Comparison of ENCODE assay signal across 14 cellular contexts in genomic region chr2:229050063-229050635, GRCh38.
DNase-seq lines count a peak whose midpoint lies in the region; ATAC-seq and TF ChIP-seq lines count a peak whose summit lies in the region.
"Had no signal": no experiment of that assay in that cellular context is flagged by ENCODE, and none has a peak within 500 bp of the region (broad histone marks: within the 10 kb centered on the region; RNA-seq: fewer than 3 reads in every experiment).

No MANE protein-coding gene starts in this region.

- TF ChIP-seq EP300 in SK-N-SH (IDR thresholded peaks at IDR 0.05; ENCODE audit: borderline replicate concordance in 1 of 2, low read depth in 1 of 2, low read length in 1 of 2), result peak in 1 of 2 experiments; percentile 13; a peak in 1 of 4 replicates

- H3K4me3 ChIP-seq in SK-N-SH (ENCODE audit: low read depth in 2 of 2, low read length in 1 of 2) (no peak overlapping the region), SJCRH30 (peak overlapping the region; percentile 4; the same call in 1 of the 2 replicates)
- no peak overlapping the region for H3K4me3 ChIP-seq in CD4-positive, alpha-beta memory T cell (ENCODE audit: low read length in 2 of 2)
- H3K4me3 ChIP-seq: BLaER1 treated with 17β-estradiol and CSF1 and Interleukin-3, amounts not matched to agents 10 nM and 100 nM; GM23248 had no signal

- no peak overlapping the region for H3K4me2 ChIP-seq in SK-N-SH
- H3K4me2 ChIP-seq: BLaER1 treated with 17β-estradiol and CSF1 and Interleukin-3, amounts not matched to agents 10 nM and 100 nM had no signal

- peaks cover 0 to 8% (median 1%) of the 10 kb centered on the region in 8 donors for H3K9me3 Mint-ChIP-seq in CD4-positive, alpha-beta memory T cell

- H3K4me1 ChIP-seq in SK-N-SH (ENCODE audit: control insufficient read depth in 1 of 2, insufficient read depth in 2 of 2, low read depth in 1 of 2, low read length in 1 of 2) (peaks cover 0 to 9% of the 10 kb centered on the region in 2 experiments; a peak in 1 of 4 replicates), SJCRH30 (peaks cover 33% of the 10 kb centered on the region)
- no peaks in the 10 kb centered on the region for H3K4me1 ChIP-seq in CD4-positive, alpha-beta memory T cell (ENCODE audit: insufficient read depth, low read length)
- H3K4me1 ChIP-seq: BLaER1 treated with 17β-estradiol and CSF1 and Interleukin-3, amounts not matched to agents 10 nM and 100 nM had no signal

- H3K9me3 ChIP-seq in SK-N-SH (no peaks in the 10 kb centered on the region), SJCRH30 (replicated peaks) (no peaks in the 10 kb centered on the region)
- no peaks in the 10 kb centered on the region for H3K9me3 ChIP-seq in CD4-positive, alpha-beta memory T cell (ENCODE audit: control insufficient read depth in 1 of 2, low read length in 2 of 2)
- H3K9me3 ChIP-seq: BLaER1 treated with 17β-estradiol and CSF1 and Interleukin-3, amounts not matched to agents 10 nM and 100 nM had no signal

- no peaks in the 10 kb centered on the region for H3K36me3 Mint-ChIP-seq in CD4-positive, alpha-beta memory T cell
- H3K36me3 Mint-ChIP-seq: CD4-positive, CD25-positive, alpha-beta regulatory T cell had no signal

- no peaks in the 10 kb centered on the region for H3K27me3 Mint-ChIP-seq in CD4-positive, alpha-beta memory T cell
- H3K27me3 Mint-ChIP-seq: CD4-positive, CD25-positive, alpha-beta regulatory T cell had no signal

- TF ChIP-seq CTCF in SK-N-SH (IDR thresholded peaks at IDR 0.05) (no peak), RWPE1 (conservative IDR thresholded peaks at IDR 0.05; ENCODE audit: low read depth) (no peak)

- H3K27ac ChIP-seq in SK-N-SH (ENCODE audit: low read depth in 2 of 2, low read length in 1 of 2) (no peak overlapping the region; a peak in 1 of 4 replicates), SJCRH30 (peak overlapping the region; percentile 91), RWPE1 (no peak overlapping the region)
- no peak overlapping the region for H3K27ac ChIP-seq in CD4-positive, alpha-beta memory T cell (ENCODE audit: low read depth, low read length)
- H3K27ac ChIP-seq: BLaER1 treated with 17β-estradiol and CSF1 and Interleukin-3, amounts not matched to agents 10 nM and 100 nM; GM23248 had no signal

- ATAC-seq in SK-N-SH treated with all-trans-retinoic acid at 6 μM for 48 hours, result no peak
- ATAC-seq in GM21367 (IDR thresholded peaks at IDR 0.05; ENCODE audit: unreplicated experiment), result no peak

- H3K27me3 ChIP-seq in SK-N-SH (ENCODE audit: insufficient read depth), result no peaks in the 10 kb centered on the region
- H3K27me3 ChIP-seq in SJCRH30, result no peaks in the 10 kb centered on the region
- no peaks in the 10 kb centered on the region for H3K27me3 ChIP-seq in CD4-positive, alpha-beta memory T cell (ENCODE audit: insufficient read depth, low read length)
- H3K27me3 ChIP-seq: BLaER1 treated with 17β-estradiol and CSF1 and Interleukin-3, amounts not matched to agents 10 nM and 100 nM had no signal

- H3K4me1 Mint-ChIP-seq in CD4-positive, alpha-beta memory T cell, result no peaks in the 10 kb centered on the region
- H3K4me1 Mint-ChIP-seq: CD4-positive, CD25-positive, alpha-beta regulatory T cell had no signal

- H4K20me1 ChIP-seq in SK-N-SH (ENCODE audit: insufficient read depth), result no peaks in the 10 kb centered on the region
- H4K20me1 ChIP-seq: BLaER1 treated with 17β-estradiol and CSF1 and Interleukin-3, amounts not matched to agents 10 nM and 100 nM had no signal

- POLR2A ChIA-PET in SK-N-SH (lab: Yijun Ruan, JAX) (no interaction called here), RWPE1 (lab: Yijun Ruan, JAX; ENCODE audit: low non-redundant PET) (no interaction called here)
- POLR2A ChIA-PET in CD4-positive, alpha-beta memory T cell (lab: Charles Lee; ENCODE audit: partially characterized antibody), result no interaction called here

- no peaks in the 10 kb centered on the region for H3F3A ChIP-seq in SK-N-SH (replicated peaks; ENCODE audit: insufficient read depth)

- WGBS in SK-N-SH (ENCODE audit: low lambda C conversion rate), result 38% methylated on average over 7 of the region's 7 CpGs

- no peaks in the 10 kb centered on the region for H3K9me2 ChIP-seq in SK-N-SH

- H2AFZ ChIP-seq in SK-N-SH (ENCODE audit: low read depth), result no peak overlapping the region
- H2AFZ ChIP-seq: GM23248 had no signal

- no peak overlapping the region for H3K27ac Mint-ChIP-seq in CD4-positive, alpha-beta memory T cell
- H3K27ac Mint-ChIP-seq: CD4-positive, CD25-positive, alpha-beta regulatory T cell had no signal

- DNase-seq in SK-N-SH, result peak; percentile 30
- peak; percentile 76 to 94 for DNase-seq in SJCRH30
- peak; percentile 1 for DNase-seq in fibroblast of the conjunctiva (ENCODE audit: low read depth)
- no peak for DNase-seq in RWPE1 (ENCODE audit: low spot score)
- DNase-seq in CD4-positive, alpha-beta memory T cell, result no peak
- DNase-seq: Calu3; CD4-positive, CD25-positive, alpha-beta regulatory T cell; DMS 273 treated with DMSO at 0.1 percent for 48 hours; GM23248; H7; IMR-90 had no signal

- H3K36me3 ChIP-seq in SK-N-SH (replicated peaks in 1 of 2; ENCODE audit: control insufficient read depth in 1 of 2, insufficient read depth in 2 of 2, low read length in 1 of 2) (no peaks in the 10 kb centered on the region), SJCRH30 (no peaks in the 10 kb centered on the region)
- H3K36me3 ChIP-seq in CD4-positive, alpha-beta memory T cell (ENCODE audit: insufficient read depth, low read length), result no peaks in the 10 kb centered on the region
- H3K36me3 ChIP-seq: BLaER1 treated with 17β-estradiol and CSF1 and Interleukin-3, amounts not matched to agents 10 nM and 100 nM had no signal

- no peak overlapping the region for H3K4me3 Mint-ChIP-seq in CD4-positive, alpha-beta memory T cell
- H3K4me3 Mint-ChIP-seq: CD4-positive, CD25-positive, alpha-beta regulatory T cell had no signal

- H3K79me2 ChIP-seq in SK-N-SH (ENCODE audit: insufficient read depth), result no peaks in the 10 kb centered on the region

- intact Hi-C loops in CD4-positive, alpha-beta memory T cell (cut with micrococcal nuclease), result no loop called here

- no peak overlapping the region for H3K9ac ChIP-seq in SK-N-SH
- H3K9ac ChIP-seq: BLaER1 treated with 17β-estradiol and CSF1 and Interleukin-3, amounts not matched to agents 10 nM and 100 nM; GM23248 had no signal

- CTCF ChIA-PET in SK-N-SH (lab: Yijun Ruan, JAX), result interaction anchor here (1.6 kb wide), 1 partner anchor 9 kb away, joined by 4 read pairs; no protein-coding TSS in a partner anchor
- CTCF ChIA-PET in RWPE1 (lab: Yijun Ruan, JAX), result no interaction called here
- CTCF ChIA-PET in CD4-positive, alpha-beta memory T cell (lab: Charles Lee; ENCODE audit: partially characterized antibody), result interaction anchor here (1.4 kb wide), 1 partner anchor 44 kb away, joined by 3 read pairs; no protein-coding TSS in a partner anchor

- no peak for TF ChIP-seq RAD21 in SK-N-SH (IDR thresholded peaks at IDR 0.05; ENCODE audit: low read length)

TF ChIP-seq in SK-N-SH, 30 proteins besides CTCF, POLR2A, EP300 and RAD21 (continues in another document):
- TF ChIP-seq EZH2phosphoT487 (IDR thresholded peaks at IDR 0.05; ENCODE audit: borderline replicate concordance, low read depth), result no peak
- TF ChIP-seq, protein P1, sequence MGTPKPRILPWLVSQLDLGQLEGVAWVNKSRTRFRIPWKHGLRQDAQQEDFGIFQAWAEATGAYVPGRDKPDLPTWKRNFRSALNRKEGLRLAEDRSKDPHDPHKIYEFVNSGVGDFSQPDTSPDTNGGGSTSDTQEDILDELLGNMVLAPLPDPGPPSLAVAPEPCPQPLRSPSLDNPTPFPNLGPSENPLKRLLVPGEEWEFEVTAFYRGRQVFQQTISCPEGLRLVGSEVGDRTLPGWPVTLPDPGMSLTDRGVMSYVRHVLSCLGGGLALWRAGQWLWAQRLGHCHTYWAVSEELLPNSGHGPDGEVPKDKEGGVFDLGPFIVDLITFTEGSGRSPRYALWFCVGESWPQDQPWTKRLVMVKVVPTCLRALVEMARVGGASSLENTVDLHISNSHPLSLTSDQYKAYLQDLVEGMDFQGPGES (IDR thresholded peaks at IDR 0.05; ENCODE audit: low read depth, low read length), result no peak

TF ChIP-seq in SK-N-SH treated with all-trans-retinoic acid at 6 μM for 48 hours, 23 proteins besides CTCF, POLR2A, EP300 and RAD21 (continues in another document):
- no peak for TF ChIP-seq SNAI2 (CRISPR knock-in tag; IDR thresholded peaks at IDR 0.05)
- TF ChIP-seq, protein P2, sequence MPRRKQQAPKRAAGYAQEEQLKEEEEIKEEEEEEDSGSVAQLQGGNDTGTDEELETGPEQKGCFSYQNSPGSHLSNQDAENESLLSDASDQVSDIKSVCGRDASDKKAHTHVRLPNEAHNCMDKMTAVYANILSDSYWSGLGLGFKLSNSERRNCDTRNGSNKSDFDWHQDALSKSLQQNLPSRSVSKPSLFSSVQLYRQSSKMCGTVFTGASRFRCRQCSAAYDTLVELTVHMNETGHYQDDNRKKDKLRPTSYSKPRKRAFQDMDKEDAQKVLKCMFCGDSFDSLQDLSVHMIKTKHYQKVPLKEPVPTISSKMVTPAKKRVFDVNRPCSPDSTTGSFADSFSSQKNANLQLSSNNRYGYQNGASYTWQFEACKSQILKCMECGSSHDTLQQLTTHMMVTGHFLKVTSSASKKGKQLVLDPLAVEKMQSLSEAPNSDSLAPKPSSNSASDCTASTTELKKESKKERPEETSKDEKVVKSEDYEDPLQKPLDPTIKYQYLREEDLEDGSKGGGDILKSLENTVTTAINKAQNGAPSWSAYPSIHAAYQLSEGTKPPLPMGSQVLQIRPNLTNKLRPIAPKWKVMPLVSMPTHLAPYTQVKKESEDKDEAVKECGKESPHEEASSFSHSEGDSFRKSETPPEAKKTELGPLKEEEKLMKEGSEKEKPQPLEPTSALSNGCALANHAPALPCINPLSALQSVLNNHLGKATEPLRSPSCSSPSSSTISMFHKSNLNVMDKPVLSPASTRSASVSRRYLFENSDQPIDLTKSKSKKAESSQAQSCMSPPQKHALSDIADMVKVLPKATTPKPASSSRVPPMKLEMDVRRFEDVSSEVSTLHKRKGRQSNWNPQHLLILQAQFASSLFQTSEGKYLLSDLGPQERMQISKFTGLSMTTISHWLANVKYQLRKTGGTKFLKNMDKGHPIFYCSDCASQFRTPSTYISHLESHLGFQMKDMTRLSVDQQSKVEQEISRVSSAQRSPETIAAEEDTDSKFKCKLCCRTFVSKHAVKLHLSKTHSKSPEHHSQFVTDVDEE (CRISPR knock-in tag; IDR thresholded peaks at IDR 0.05), result no peak
- no peak for TF ChIP-seq TCF4 (CRISPR knock-in tag; IDR thresholded peaks at IDR 0.05; ENCODE audit: borderline replicate concordance)
- TF ChIP-seq ZC3H10 (CRISPR knock-in tag; IDR thresholded peaks at IDR 0.05), result no peak
- no peak for TF ChIP-seq CSDC2 (CRISPR knock-in tag; IDR thresholded peaks at IDR 0.05)
- TF ChIP-seq OSR1 (CRISPR knock-in tag; IDR thresholded peaks at IDR 0.05), result no peak

Comparison
In these comparisons a context has a peak if more than half of its experiments do, and no peak if none do; other contexts are left out.
1. DNase-seq: peak in SK-N-SH (single experiment), SJCRH30 (2 of 2) and fibroblast of the conjunctiva (single experiment); none in RWPE1 (single experiment) and CD4-positive, alpha-beta memory T cell (0 of 5).